Comparison of ENCODE assay signal across 8 cellular contexts in genomic region chr5:115634343-115635132, GRCh38. TPM values are rescaled to one million over a fixed set of nuclear protein-coding genes. Genes with fewer than 3 reads are reported as not detected.
A peak's percentile ranks its signal among the peaks of the same experiment; 100 is the strongest.
DNase-seq lines count a peak whose midpoint lies in the region; ATAC-seq, FAIRE-seq and TF ChIP-seq lines count a peak whose summit lies in the region.

No MANE protein-coding gene starts in this region.

- H3K27ac ChIP-seq in SK-N-MC, result no peak overlapping the region
- H3K27ac ChIP-seq in pancreas, result peak overlapping the region in 3 of 4 donors; percentile 2 to 84 (median 67)
- peak overlapping the region; percentile 64 to 68 (median 64) for H3K27ac ChIP-seq in thyroid gland

- H3K36me3 ChIP-seq in SK-N-MC (ENCODE audit: insufficient read depth, low read length), result no peaks in the 10 kb centered on the region
- H3K36me3 ChIP-seq in pancreas, result no peaks in the 10 kb centered on the region
- H3K36me3 ChIP-seq in thyroid gland, result no peaks in the 10 kb centered on the region

- H3K27me3 ChIP-seq in pancreas, result no peaks in the 10 kb centered on the region
- no peaks in the 10 kb centered on the region for H3K27me3 ChIP-seq in thyroid gland

- ATAC-seq in activated naive CD4-positive, alpha-beta T cell treated with anti-CD3 and anti-CD28 coated beads, Interleukin-2, amount 50 U/mL, for 72 hours, result peak; percentile 56 to 60
- peak; percentile 98 for ATAC-seq in Right ventricle myocardium superior (ENCODE audit: poor library complexity)
- ATAC-seq in pancreas, result peak; percentile 95 to 99 (median 99)

- TF ChIP-seq POLR2A in thyroid gland (IDR thresholded peaks at IDR 0.05), result no peak

- H3K36me3 Mint-ChIP-seq in activated naive CD4-positive, alpha-beta T cell treated with anti-CD3 and anti-CD28 coated beads, Interleukin-2, amount 50 U/mL, for 72 hours, result no peaks in the 10 kb centered on the region

- peak; percentile 94 for TF ChIP-seq CTCF in HFF-Myc (IDR thresholded peaks at IDR 0.05; ENCODE audit: low read depth, low read length, missing control alignments)
- TF ChIP-seq CTCF in pancreas (IDR thresholded peaks at IDR 0.05), result peak; percentile 68 to 88 (median 80)
- TF ChIP-seq CTCF in thyroid gland (IDR thresholded peaks at IDR 0.05), result peak; percentile 72 to 91 (median 84)

- peak; percentile 51 for DNase-seq in GM04504 (ENCODE audit: low read depth)
- peak; percentile 66 for DNase-seq in HFF-Myc (ENCODE audit: extremely low read depth, low read depth)
- DNase-seq in MV-4-11 (lab: John Stamatoyannopoulos, UW), result peak; percentile 80
- peak; percentile 62 for DNase-seq in SK-N-MC (ENCODE audit: low read depth, low spot score)
- peak; percentile 71 to 81 for DNase-seq in activated naive CD4-positive, alpha-beta T cell treated with anti-CD3 and anti-CD28 coated beads, Interleukin-2, amount 50 U/mL, for 72 hours (ENCODE audit: low spot score in 2 of 2)
- DNase-seq in Right ventricle myocardium superior, result peak; percentile 92
- peak; percentile 80 to 92 (median 87) for DNase-seq in pancreas
- DNase-seq in thyroid gland, result peak; percentile 86 to 90

- H3K4me3 ChIP-seq in HFF-Myc (replicated peaks; ENCODE audit: low read depth, low read length) (peak overlapping the region; percentile 16; the same call in 1 of the 2 replicates), SK-N-MC (peak overlapping the region; percentile 58), pancreas (peak overlapping the region in 3 of 4 donors; percentile 14 to 22 (median 15)), thyroid gland (replicated peaks in 1 of 3) (peak overlapping the region in 2 of 3 donors; percentile 15 to 23)

- H3K9me3 Mint-ChIP-seq in activated naive CD4-positive, alpha-beta T cell treated with anti-CD3 and anti-CD28 coated beads, Interleukin-2, amount 50 U/mL, for 72 hours, result no peaks in the 10 kb centered on the region

- H3K9me3 ChIP-seq in SK-N-MC (ENCODE audit: low read depth, low read length), result no peaks in the 10 kb centered on the region
- no peaks in the 10 kb centered on the region for H3K9me3 ChIP-seq in pancreas
- H3K9me3 ChIP-seq in thyroid gland, result no peaks in the 10 kb centered on the region

- peak overlapping the region; percentile 30 for H3K9ac ChIP-seq in SK-N-MC (ENCODE audit: insufficient read length)

- peak overlapping the region in 1 of 2 donors; percentile 67 for H3K27ac Mint-ChIP-seq in activated naive CD4-positive, alpha-beta T cell treated with anti-CD3 and anti-CD28 coated beads, Interleukin-2, amount 50 U/mL, for 72 hours

- peak; percentile 99 for FAIRE-seq in pancreas (lab: Jason Lieb, UNC)

- 2 to 4% methylated on average over 8 of the region's 8 CpGs for WGBS in pancreas, 2 donors
- WGBS in thyroid gland, 2 donors, result 4 to 7% methylated on average over 8 of the region's 8 CpGs

- H3K4me1 ChIP-seq in pancreas (no peaks in the 10 kb centered on the region), thyroid gland (no peaks in the 10 kb centered on the region)

- intact Hi-C loops in Right ventricle myocardium superior (cut with DNase I) (loop anchor here (2.0 kb wide), 2 partner anchors 204 to 432 kb away; no protein-coding TSS in a partner anchor), pancreas (cut with DNase I) (loop anchor here in 1 of 3 donors (5.0 kb wide), 1 partner anchor 208 kb away; the partner anchor contains the start of genes AP3S1 and ATG12), thyroid gland (cut with DNase I) (no loop called here)

RNA-seq across cellular contexts. Expression of gene TMED7, which starts 8.7 kb away (rescaled TPM):
- total RNA-seq in activated naive CD4-positive, alpha-beta T cell treated with anti-CD3 and anti-CD28 coated beads, Interleukin-2, amount 50 U/mL, for 72 hours, result 10 to 100 TPM; 33.1 to 38.4 TPM
- 59.9 TPM for total RNA-seq in Right ventricle myocardium superior
- total RNA-seq in pancreas, result 10 to 100 TPM; 39.4 to 71.3 (median 63.7) TPM
- 10 to 100 TPM in 1 of 2 donors, 1 to 10 TPM in 1; 8.2 to 27.5 TPM for polyA plus RNA-seq in pancreas
- total RNA-seq in thyroid gland, result 100 to 1,000 TPM; 137 to 198 (median 168) TPM

RNA-seq across cellular contexts. Expression of gene TICAM2, which starts 32.3 kb away (rescaled TPM):
- under 1 TPM; 0.66 to 0.91 TPM for total RNA-seq in activated naive CD4-positive, alpha-beta T cell treated with anti-CD3 and anti-CD28 coated beads, Interleukin-2, amount 50 U/mL, for 72 hours
- total RNA-seq in Right ventricle myocardium superior, result 2.7 TPM
- total RNA-seq in pancreas, result 1 to 10 TPM; 1.6 to 3.4 (median 2.2) TPM
- polyA plus RNA-seq in pancreas, result 1 to 10 TPM; 1.4 to 1.9 TPM
- 1 to 10 TPM; 1.1 to 2.0 (median 1.5) TPM for total RNA-seq in thyroid gland
